31 cellular contexts compared by ENCODE assay signal in the genomic region with DNA sequence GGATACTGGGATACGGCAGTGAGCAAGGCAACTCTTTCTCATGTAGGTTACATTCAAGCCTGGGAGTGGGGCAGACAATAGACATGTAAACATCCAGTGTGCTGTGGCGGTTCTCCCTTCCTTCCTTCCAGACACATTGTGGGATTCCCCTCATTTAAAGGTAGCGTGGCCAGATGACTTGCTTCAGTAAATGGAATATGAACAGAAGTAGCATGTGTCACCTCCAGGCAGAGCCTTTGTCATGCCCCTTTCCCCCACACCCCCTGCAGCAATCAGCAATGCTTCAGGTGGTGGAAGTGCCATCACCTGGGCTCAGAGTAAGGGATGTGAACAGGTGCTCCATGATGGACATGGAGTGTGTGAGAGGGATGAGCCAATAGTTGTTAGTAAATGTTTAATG.
"Had no signal": no experiment of that assay in that cellular context is flagged by ENCODE, and none has a peak within 500 bp of the region (broad histone marks: within the 10 kb centered on the region; RNA-seq: fewer than 3 reads in every experiment).

No MANE protein-coding gene starts in this region.

- H3K4me3 Mint-ChIP-seq: activated B cell treated with CpG ODN at 0.5 μM for 24 hours; activated CD4-positive, alpha-beta memory T cell treated with anti-CD3 and anti-CD28 coated beads, Interleukin-2, amount 10 ng/mL, durations not matched to agents 7 days and 5 days; activated T-cell treated with anti-CD3 and anti-CD28 coated beads, Interleukin-2, amount 50 U/mL, for 24 hours had no signal

- ATAC-seq: activated naive CD4-positive, alpha-beta T cell treated with anti-CD3 and anti-CD28 coated beads, Interleukin-2, amount 50 U/mL, for 72 hours; body of pancreas had no signal

- H3K4me1 Mint-ChIP-seq: activated B cell treated with CpG ODN at 0.5 μM for 24 hours had no signal

- H3K27ac ChIP-seq: adrenal gland, body of pancreas, breast epithelium, VCaP had no signal

- DNase-seq: activated B cell treated with CpG ODN at 0.5 μM for 24 hours; activated CD4-positive, alpha-beta memory T cell treated with anti-CD3 and anti-CD28 coated beads, Interleukin-2, amount 10 ng/mL, durations not matched to agents 7 days and 5 days; activated CD4-positive, alpha-beta T cell treated with anti-CD3 and anti-CD28 coated beads for 4 hours; activated CD4-positive, alpha-beta T cell treated with anti-CD3 and anti-CD28 coated beads, Interleukin-2, amount 50 U/mL, for 1 hour; activated CD4-positive, CD25-positive, alpha-beta regulatory T cell treated with anti-CD3 and anti-CD28 coated beads, Interleukin-2, amount 50 U/mL, for 72 hours; activated CD8-positive, alpha-beta memory T cell treated with anti-CD3 and anti-CD28 coated beads for 24 hours; activated gamma-delta T cell; activated naive CD4-positive, alpha-beta T cell treated with Interleukin-2 at 50 U/mL for 16 hours; activated T-cell treated with anti-CD3 and anti-CD28 coated beads, Interleukin-2, amount 50 U/mL, for 24 hours; body of pancreas; Kasumi-1; KG1; MM.1S; MV-4-11; NCI-H1092; NCI-H1436 treated with DMSO at 0.1 percent for 48 hours; NCI-H1694 treated with DMSO at 0.1 percent for 48 hours; NCI-H2029; NCI-H2107; NCI-H226; NCI-H446 treated with DMSO at 0.1 percent for 48 hours; Right ventricle myocardium superior; SW 1271; T-helper 1 cell; T-helper 2 cell; T-helper 9 cell had no signal

- H3K9me3 ChIP-seq: adrenal gland, body of pancreas, breast epithelium had no signal

- H3K27me3 ChIP-seq: adrenal gland, body of pancreas, breast epithelium had no signal

- H3K4me3 ChIP-seq: adrenal gland, body of pancreas, breast epithelium had no signal

- H3K36me3 ChIP-seq: adrenal gland, breast epithelium had no signal

- H3K4me1 ChIP-seq: adrenal gland, body of pancreas, breast epithelium had no signal

- H3K9me3 Mint-ChIP-seq: activated B cell treated with CpG ODN at 0.5 μM for 24 hours; activated CD4-positive, alpha-beta memory T cell treated with anti-CD3 and anti-CD28 coated beads, Interleukin-2, amount 10 ng/mL, durations not matched to agents 7 days and 5 days; activated naive CD4-positive, alpha-beta T cell treated with anti-CD3 and anti-CD28 coated beads, Interleukin-2, amount 50 U/mL, for 72 hours; activated T-cell treated with anti-CD3 and anti-CD28 coated beads, Interleukin-2, amount 50 U/mL, for 24 hours; activated T-helper 2 cell treated with anti-CD3 and anti-CD28 coated beads, Interferon-gamma antibody, Interleukin-2, Interleukin-4, amounts not matched to agents 10 μg/mL and 5 μg/mL and 100 μg/mL, durations not matched to agents 14 hours and 24 hours and 36 hours had no signal

- H3K36me3 Mint-ChIP-seq: activated naive CD4-positive, alpha-beta T cell treated with anti-CD3 and anti-CD28 coated beads, Interleukin-2, amount 50 U/mL, for 72 hours had no signal

- H3K27me3 Mint-ChIP-seq: activated B cell treated with CpG ODN at 0.5 μM for 24 hours; activated CD4-positive, alpha-beta memory T cell treated with anti-CD3 and anti-CD28 coated beads, Interleukin-2, amount 10 ng/mL, durations not matched to agents 7 days and 5 days; activated T-cell treated with anti-CD3 and anti-CD28 coated beads, Interleukin-2, amount 50 U/mL, for 24 hours had no signal

- H3K27ac Mint-ChIP-seq: activated B cell treated with CpG ODN at 0.5 μM for 24 hours; activated CD4-positive, alpha-beta memory T cell treated with anti-CD3 and anti-CD28 coated beads, Interleukin-2, amount 10 ng/mL, durations not matched to agents 7 days and 5 days; activated naive CD4-positive, alpha-beta T cell treated with anti-CD3 and anti-CD28 coated beads, Interleukin-2, amount 50 U/mL, for 72 hours; activated T-cell treated with anti-CD3 and anti-CD28 coated beads, Interleukin-2, amount 50 U/mL, for 24 hours; activated T-helper 2 cell treated with anti-CD3 and anti-CD28 coated beads, Interferon-gamma antibody, Interleukin-2, Interleukin-4, amounts not matched to agents 10 μg/mL and 5 μg/mL and 100 μg/mL, durations not matched to agents 14 hours and 24 hours and 36 hours had no signal
